In genomic region chr20:32071395-32072167, GRCh38 we compare ENCODE assay signal across 1 cellular context.
TF ChIP-seq lines count a peak whose summit lies in the region.

No MANE protein-coding gene starts in this region.

TF ChIP-seq in IMR-90, 13 proteins besides CTCF, POLR2A, EP300 and RAD21 (continued from another document):
- no peak for TF ChIP-seq ELK1 (IDR thresholded peaks at IDR 0.05; ENCODE audit: borderline replicate concordance, low read depth, low read length)
- TF ChIP-seq FOS (IDR thresholded peaks at IDR 0.05; ENCODE audit: low read depth, low read length) = no peak
- no peak for TF ChIP-seq RFX5 (IDR thresholded peaks at IDR 0.05; ENCODE audit: low read depth, low read length)
- no peak for TF ChIP-seq USF2 (IDR thresholded peaks at IDR 0.05; ENCODE audit: low read depth, low read length)
- TF ChIP-seq CHD1 (IDR thresholded peaks at IDR 0.05; ENCODE audit: low read depth, low read length) = no peak
- no peak for TF ChIP-seq MAZ (IDR thresholded peaks at IDR 0.05; ENCODE audit: borderline replicate concordance, low read depth, low read length)
- TF ChIP-seq MAFK (IDR thresholded peaks at IDR 0.05; ENCODE audit: low read depth, low read length) = no peak
- no peak for TF ChIP-seq RCOR1 (IDR thresholded peaks at IDR 0.05; ENCODE audit: insufficient replicate concordance, low read length)
- TF ChIP-seq BHLHE40 (IDR thresholded peaks at IDR 0.05; ENCODE audit: low read depth, low read length) = no peak
- TF ChIP-seq NFE2L2 (IDR thresholded peaks at IDR 0.05; ENCODE audit: low read depth, low read length) = no peak
- no peak for TF ChIP-seq CEBPB (IDR thresholded peaks at IDR 0.05; ENCODE audit: low read depth, low read length)
- TF ChIP-seq MXI1 (IDR thresholded peaks at IDR 0.05; ENCODE audit: borderline replicate concordance, low read depth, low read length) = no peak
